In the genomic region with DNA sequence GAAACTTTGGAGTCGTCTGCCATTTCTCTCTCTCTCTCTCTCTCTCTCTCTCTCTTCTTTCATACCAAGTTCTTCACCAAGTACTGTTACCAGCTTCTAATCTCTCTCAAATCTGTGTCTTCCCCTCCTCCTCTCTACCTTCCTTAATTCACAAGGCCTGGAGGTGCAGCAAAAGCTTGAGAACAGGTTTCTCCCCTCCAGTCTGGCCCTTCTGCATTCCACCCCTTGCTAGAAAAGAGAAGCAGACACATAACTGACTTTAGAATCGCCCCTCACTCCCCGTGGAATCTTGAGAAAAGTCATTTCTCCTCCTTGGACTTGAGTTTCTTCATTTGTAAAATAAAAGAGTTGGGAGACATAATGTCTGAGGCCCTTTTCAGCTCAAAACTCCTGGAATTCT, we compare ENCODE assay signal across 33 cellular contexts. TPM values are rescaled to one million over a fixed set of nuclear protein-coding genes. Genes with fewer than 3 reads are reported as not detected.
"Had no signal": no experiment of that assay in that cellular context is flagged by ENCODE, and none has a peak within 500 bp of the region (broad histone marks: within the 10 kb centered on the region; RNA-seq: fewer than 3 reads in every experiment).

No MANE protein-coding gene starts in this region.

- H3K4me3 ChIP-seq: coronary artery, esophagus muscularis mucosa, gastroesophageal sphincter, heart left ventricle, hepatocyte, lung, prostate gland, right atrium auricular region, stomach, thyroid gland, upper lobe of left lung had no signal

- H3K4me1 ChIP-seq: esophagus muscularis mucosa, foreskin keratinocyte, gastroesophageal sphincter, heart left ventricle, prostate gland, right atrium auricular region, stomach, thyroid gland, upper lobe of left lung had no signal

- H3K4me3 Mint-ChIP-seq: memory B cell; naive thymus-derived CD4-positive, alpha-beta T cell; nephron progenitor cell; stimulated activated effector memory CD8-positive, alpha-beta T cell treated with anti-CD3 and anti-CD28 coated beads, Interleukin-12 subunit alpha, Interleukin-12 subunit beta, amount 100 ng/mL, for 72 hours had no signal

- H3K9me3 Mint-ChIP-seq: stimulated activated effector memory CD8-positive, alpha-beta T cell treated with anti-CD3 and anti-CD28 coated beads, Interleukin-12 subunit alpha, Interleukin-12 subunit beta, amount 100 ng/mL, for 72 hours had no signal

- ATAC-seq: foreskin keratinocyte; gastroesophageal sphincter; heart left ventricle; left lobe of liver; naive thymus-derived CD4-positive, alpha-beta T cell; sciatic nerve; stimulated activated effector memory CD8-positive, alpha-beta T cell treated with anti-CD3 and anti-CD28 coated beads, Interleukin-12 subunit alpha, Interleukin-12 subunit beta, amount 100 ng/mL, for 72 hours had no signal

- H3K36me3 ChIP-seq: esophagus muscularis mucosa, gastroesophageal sphincter, heart left ventricle, prostate gland, right atrium auricular region, stomach, thyroid gland, upper lobe of left lung had no signal

- H3K4me1 Mint-ChIP-seq: memory B cell; naive thymus-derived CD4-positive, alpha-beta T cell; nephron progenitor cell; stimulated activated effector memory CD8-positive, alpha-beta T cell treated with anti-CD3 and anti-CD28 coated beads, Interleukin-12 subunit alpha, Interleukin-12 subunit beta, amount 100 ng/mL, for 72 hours had no signal

- H3K9me3 ChIP-seq: esophagus muscularis mucosa, gastroesophageal sphincter, heart left ventricle, prostate gland, right atrium auricular region, thyroid gland, upper lobe of left lung had no signal

- DNase-seq: dermis blood vessel endothelial cell; effector memory CD4-positive, alpha-beta T cell; foreskin keratinocyte; heart left ventricle; kidney; midbrain; naive thymus-derived CD4-positive, alpha-beta T cell; nephron progenitor cell; nucleus accumbens; stimulated activated CD4-positive, alpha-beta T cell treated with anti-CD3 and anti-CD28 coated beads, Interleukin-2, amount 100 ng/mL, for 24 hours; stimulated activated CD4-positive, alpha-beta T cell treated with anti-CD3 and anti-CD28 coated beads, Interleukin-4, amount 100 ng/mL, for 24 hours; stimulated activated naive CD4-positive, alpha-beta T cell treated with Interleukin-2 at 50 U/mL for 16 hours; stomach; thyroid gland; upper lobe of left lung had no signal

- H3K36me3 Mint-ChIP-seq: memory B cell; naive thymus-derived CD4-positive, alpha-beta T cell; stimulated activated effector memory CD8-positive, alpha-beta T cell treated with anti-CD3 and anti-CD28 coated beads, Interleukin-12 subunit alpha, Interleukin-12 subunit beta, amount 100 ng/mL, for 72 hours had no signal

- H3K27ac Mint-ChIP-seq: memory B cell; naive thymus-derived CD4-positive, alpha-beta T cell; nephron progenitor cell; stimulated activated effector memory CD8-positive, alpha-beta T cell treated with anti-CD3 and anti-CD28 coated beads, Interleukin-12 subunit alpha, Interleukin-12 subunit beta, amount 100 ng/mL, for 72 hours had no signal

- H3K27ac ChIP-seq: coronary artery, esophagus muscularis mucosa, foreskin keratinocyte, gastroesophageal sphincter, heart left ventricle, hepatocyte, prostate gland, right atrium auricular region, stomach, thyroid gland, upper lobe of left lung had no signal

- H3K27me3 ChIP-seq: right atrium auricular region, thyroid gland, upper lobe of left lung had no signal

RNA-seq across cellular contexts. Expression of a gene that starts 20.5 kb away (rescaled TPM):
- total RNA-seq: chondrocyte; dermis blood vessel endothelial cell; endothelial cell of umbilical vein; foreskin keratinocyte; heart left ventricle; left lobe of liver; liver; mucosa of gallbladder; naive thymus-derived CD4-positive, alpha-beta T cell; osteocyte; right atrium auricular region; skeletal muscle tissue had no signal
- polyA plus RNA-seq: endothelial cell of umbilical vein, fibroblast of lung, foreskin keratinocyte, heart left ventricle, liver had no signal

RNA-seq across cellular contexts. Expression of a gene that starts 55.7 kb away (rescaled TPM):
- total RNA-seq: right atrium auricular region had no signal
